Comparison of ENCODE assay signal across 29 cellular contexts in the genomic region with DNA sequence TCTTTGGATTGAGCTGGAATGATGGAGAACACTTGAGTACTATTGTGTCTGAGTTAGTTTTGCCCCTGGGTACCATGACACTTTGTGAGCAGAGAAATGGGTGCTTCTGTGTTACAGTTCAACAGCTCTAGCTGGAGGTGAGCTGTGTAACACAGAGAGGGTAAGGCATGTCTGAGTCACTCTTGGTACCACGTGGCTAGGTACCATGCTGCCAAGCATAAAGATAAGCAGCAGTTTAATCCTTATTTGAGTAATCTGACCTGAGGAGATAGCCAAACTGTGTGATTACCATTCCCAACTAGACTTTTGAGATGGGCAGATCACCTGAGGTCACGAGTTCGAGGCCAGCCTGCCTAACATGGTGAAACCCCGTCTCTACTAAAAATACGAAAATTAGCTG.
DNase-seq lines count a peak whose midpoint lies in the region; ATAC-seq, FAIRE-seq and TF ChIP-seq lines count a peak whose summit lies in the region.
"Had no signal": no experiment of that assay in that cellular context is flagged by ENCODE, and none has a peak within 500 bp of the region (broad histone marks: within the 10 kb centered on the region; RNA-seq: fewer than 3 reads in every experiment).

No MANE protein-coding gene starts in this region.

- DNase-seq in A172 (ENCODE audit: low spot score): peak; percentile 12
- DNase-seq in H54 (ENCODE audit: insufficient read length, low spot score): peak; percentile 19
- peak; percentile 11 for DNase-seq in SW480 (ENCODE audit: low spot score)
- DNase-seq in kidney tubule cell (ENCODE audit: low spot score): peak; percentile 20
- DNase-seq in activated naive CD4-positive, alpha-beta T cell (lab: John Stamatoyannopoulos, UW): no peak
- no peak for DNase-seq in DMS153 treated with DMSO at 0.1 percent for 48 hours (lab: John Stamatoyannopoulos, UW; ENCODE audit: unreplicated experiment)
- DNase-seq in NAMALWA (ENCODE audit: low spot score): no peak
- DNase-seq: activated CD4-positive, CD25-positive, alpha-beta regulatory T cell treated with anti-CD3 and anti-CD28 coated beads, Interleukin-2, amount 50 U/mL, for 72 hours; activated CD8-positive, alpha-beta T cell treated with anti-CD3 and anti-CD28 coated beads for 36 hours; anterior cingulate cortex; CD8-positive, alpha-beta memory T cell; central memory CD4-positive, alpha-beta T cell; DMS79; gastrocnemius medialis; GF-D8; HFFc6; hippocampal formation; naive thymus-derived CD4-positive, alpha-beta T cell; NCI-H1105; NCI-H2029 treated with DMSO at 0.1 percent for 48 hours; NCI-H526 treated with DMSO at 0.1 percent for 48 hours; nucleus accumbens; stimulated activated CD8-positive, alpha-beta memory T cell treated with anti-CD3 and anti-CD28 coated beads, Interleukin-4, amount 100 ng/mL, for 48 hours; stimulated activated naive CD8-positive, alpha-beta T cell treated with anti-CD3 and anti-CD28 coated beads, Interleukin-15, amount 100 ng/mL, for 72 hours; thyroid gland had no signal

- ATAC-seq in HG02970 (IDR thresholded peaks at IDR 0.05; ENCODE audit: low FRiP score, unreplicated experiment): no peak
- ATAC-seq: activated T-helper 17 cell treated with anti-CD3 and anti-CD28 coated beads, Interleukin-2, amount 50 U/mL, for 72 hours; gastrocnemius medialis; naive thymus-derived CD4-positive, alpha-beta T cell had no signal

- FAIRE-seq in H54 (lab: Jason Lieb, UNC): no peak
- FAIRE-seq: GM18507, TTC549 had no signal

- TF ChIP-seq POLR2A in H54 (IDR thresholded peaks at IDR 0.05; ENCODE audit: low read depth, low read length): no peak

Comparison
In these comparisons a context has a peak if more than half of its experiments do, and no peak if none do; other contexts are left out.
1. DNase-seq: peak in A172 (single experiment), H54 (single experiment), SW480 (single experiment) and kidney tubule cell (single experiment); none in activated naive CD4-positive, alpha-beta T cell (0 of 4), DMS153 treated with DMSO at 0.1 percent for 48 hours (single experiment) and NAMALWA (single experiment).